Comparison of ENCODE assay signal across 17 cellular contexts in the genomic region with DNA sequence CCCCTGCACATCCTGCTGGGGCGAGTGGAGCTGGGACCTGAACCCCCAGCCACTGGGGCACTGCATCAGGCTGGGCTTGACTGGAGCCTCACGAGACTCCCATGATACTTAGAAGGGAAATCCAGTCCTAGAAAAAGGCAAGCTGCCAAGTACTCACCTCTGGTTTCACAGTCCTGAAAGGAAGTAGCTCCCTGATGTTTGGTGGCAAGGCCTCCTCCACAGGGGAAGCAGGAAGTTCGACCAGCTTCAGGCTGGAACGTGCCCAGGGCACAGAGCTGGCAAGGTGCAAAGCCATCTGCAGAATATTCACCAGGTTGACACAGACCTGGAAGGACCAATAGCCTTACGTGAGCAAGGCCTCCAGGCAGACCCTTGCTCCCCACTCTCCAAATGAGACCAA. TPM values are rescaled to one million over a fixed set of nuclear protein-coding genes. Genes with fewer than 3 reads are reported as not detected.
DNase-seq lines count a peak whose midpoint lies in the region; ATAC-seq and TF ChIP-seq lines count a peak whose summit lies in the region.
"Had no signal": no experiment of that assay in that cellular context is flagged by ENCODE, and none has a peak within 500 bp of the region (broad histone marks: within the 10 kb centered on the region; RNA-seq: fewer than 3 reads in every experiment).

No MANE protein-coding gene starts in this region.

- ATAC-seq in GM19455 (IDR thresholded peaks at IDR 0.05; ENCODE audit: unreplicated experiment) = no peak
- ATAC-seq: A549, Panc1 had no signal

- H3K27me3 Mint-ChIP-seq in activated naive CD4-positive, alpha-beta T cell treated with anti-CD3 and anti-CD28 coated beads for 36 hours (ENCODE audit: low read depth) = no peaks in the 10 kb centered on the region

- no peak overlapping the region for H3K4me3 ChIP-seq in stomach
- no peak overlapping the region for H3K4me3 ChIP-seq in spleen
- H3K4me3 ChIP-seq: A549 had no signal

- intact Hi-C loops in stomach (cut with DNase I; ENCODE audit: low total_unique reads) = no loop called here
- intact Hi-C loops in spleen (cut with DNase I; ENCODE audit: low total_unique reads) = no loop called here
- intact Hi-C loops in activated naive CD4-positive, alpha-beta T cell treated with anti-CD3 and anti-CD28 coated beads for 36 hours (cut with micrococcal nuclease) = no loop called here

- H3K36me3 ChIP-seq in stomach = peaks cover 0 to 9% (median 0%) of the 10 kb centered on the region in 4 donors
- no peaks in the 10 kb centered on the region for H3K36me3 ChIP-seq in spleen

- DNase-seq in NCI-H748 (lab: John Stamatoyannopoulos, UW; ENCODE audit: unreplicated experiment) (peak; percentile 6), NCI-H748 treated with DMSO at 0.1 percent for 48 hours (lab: John Stamatoyannopoulos, UW) (no peak), NCI-H2196 (lab: John Stamatoyannopoulos, UW; ENCODE audit: unreplicated experiment) (peak; percentile 65), dermis blood vessel endothelial cell (peak; percentile 21), stomach (peak; percentile 57), spleen (no peak)
- no peak for DNase-seq in activated naive CD4-positive, alpha-beta T cell treated with anti-CD3 and anti-CD28 coated beads for 36 hours
- DNase-seq: COR-L47, NCI-H1105, NCI-H187, NCI-H526, SHP77 had no signal

- H3K36me3 Mint-ChIP-seq in activated naive CD4-positive, alpha-beta T cell treated with anti-CD3 and anti-CD28 coated beads for 36 hours (ENCODE audit: low read depth) = no peaks in the 10 kb centered on the region
- H3K36me3 Mint-ChIP-seq: CD14-positive monocyte had no signal

- H3K4me3 Mint-ChIP-seq in activated naive CD4-positive, alpha-beta T cell treated with anti-CD3 and anti-CD28 coated beads for 36 hours = no peak overlapping the region
- H3K4me3 Mint-ChIP-seq: CD14-positive monocyte had no signal

- no peak for TF ChIP-seq POLR2A in stomach (IDR thresholded peaks at IDR 0.05)
- no peak for TF ChIP-seq POLR2A in spleen (IDR thresholded peaks at IDR 0.05)

- H3K9me3 Mint-ChIP-seq in activated naive CD4-positive, alpha-beta T cell treated with anti-CD3 and anti-CD28 coated beads for 36 hours = no peaks in the 10 kb centered on the region
- H3K9me3 Mint-ChIP-seq: CD14-positive monocyte had no signal

- H3K4me1 ChIP-seq in stomach (peaks cover 0 to 8% (median 3%) of the 10 kb centered on the region in 4 donors), spleen (no peaks in the 10 kb centered on the region)
- H3K4me1 ChIP-seq: A549 had no signal

- TF ChIP-seq CTCF in stomach (IDR thresholded peaks at IDR 0.05) = no peak
- no peak for TF ChIP-seq CTCF in spleen (IDR thresholded peaks at IDR 0.05 in 8 of 11, conservative IDR thresholded peaks at IDR 0.05 in 3 of 11)

- TF ChIP-seq EP300 in stomach (IDR thresholded peaks at IDR 0.05) = no peak

- WGBS in stomach, 5 donors = 46 to 74% (median 53%) methylated on average over 3 to 5 of the region's 5 CpGs
- WGBS in spleen, 5 donors = 43 to 70% (median 55%) methylated on average over 4 to 5 of the region's 5 CpGs

- CTCF ChIA-PET in activated naive CD4-positive, alpha-beta T cell treated with anti-CD3 and anti-CD28 coated beads for 36 hours (lab: Charles Lee) = interaction anchor here (0.8 to 9.0 kb wide), 2 partner anchors 15 to 107 kb away, joined by 3 to 43 read pairs; no protein-coding TSS in a partner anchor

- H3K27ac Mint-ChIP-seq in activated naive CD4-positive, alpha-beta T cell treated with anti-CD3 and anti-CD28 coated beads for 36 hours = no peak overlapping the region
- H3K27ac Mint-ChIP-seq: CD14-positive monocyte had no signal

- no peaks in the 10 kb centered on the region for H3K27me3 ChIP-seq in stomach
- H3K27me3 ChIP-seq in spleen (replicated peaks in 1 of 7) = no peaks in the 10 kb centered on the region

- H3K9me3 ChIP-seq in stomach = no peaks in the 10 kb centered on the region
- H3K9me3 ChIP-seq in spleen = no peaks in the 10 kb centered on the region
- H3K9me3 ChIP-seq: A549 had no signal

- H3K27ac ChIP-seq in stomach = no peak overlapping the region
- no peak overlapping the region for H3K27ac ChIP-seq in spleen
- H3K27ac ChIP-seq: A549, KMS-11 had no signal

- no peaks in the 10 kb centered on the region for H3K4me1 Mint-ChIP-seq in activated naive CD4-positive, alpha-beta T cell treated with anti-CD3 and anti-CD28 coated beads for 36 hours (ENCODE audit: low read depth)
- H3K4me1 Mint-ChIP-seq: CD14-positive monocyte had no signal

RNA-seq across cellular contexts. Expression of gene NRIP3, which starts 26.8 kb away (rescaled TPM):
- total RNA-seq in dermis blood vessel endothelial cell (1.2 and 2.0 TPM in 2 replicates), stomach (1 to 10 TPM in 3 of 5 donors, not detected in 2; 1.8 to 3.9 (median 2.2) TPM), spleen (1 to 10 TPM in 2 of 7 donors, under 1 TPM in 5; 0.39 to 1.8 (median 0.77) TPM)
- polyA plus RNA-seq in stomach (1 to 10 TPM in 1 of 3 donors, under 1 TPM in 2; 0.33 to 1.5 (median 0.81) TPM), spleen (under 1 TPM; 0.02 to 0.22 (median 0.08) TPM)
- total RNA-seq in activated naive CD4-positive, alpha-beta T cell treated with anti-CD3 and anti-CD28 coated beads for 36 hours = 1 to 10 TPM; 3.0 to 3.5 TPM

Comparison
In these comparisons a context has a peak if more than half of its experiments do, and no peak if none do; other contexts are left out.
1. DNase-seq: peak in NCI-H748 (single experiment), NCI-H2196 (single experiment), dermis blood vessel endothelial cell (single experiment) and stomach (single experiment); none in NCI-H748 treated with DMSO at 0.1 percent for 48 hours (single experiment), spleen (single experiment) and activated naive CD4-positive, alpha-beta T cell treated with anti-CD3 and anti-CD28 coated beads for 36 hours (single experiment).